Comparison of ENCODE assay signal across 18 cellular contexts in genomic region chr19:17124025-17124424, GRCh38. TPM values are rescaled to one million over a fixed set of nuclear protein-coding genes. Genes with fewer than 3 reads are reported as not detected.
DNase-seq lines count a peak whose midpoint lies in the region; ATAC-seq and TF ChIP-seq lines count a peak whose summit lies in the region.
"Had no signal": no experiment of that assay in that cellular context is flagged by ENCODE, and none has a peak within 500 bp of the region (broad histone marks: within the 10 kb centered on the region; RNA-seq: fewer than 3 reads in every experiment).

No MANE protein-coding gene starts in this region.

- ATAC-seq in activated T-cell treated with anti-CD3 and anti-CD28 coated beads, Interleukin-2, amount 50 U/mL, for 72 hours (replicated peaks in 1 of 2), result no peak
- ATAC-seq in activated B cell treated with CpG ODN at 0.5 μM for 24 hours (ENCODE audit: low read depth), result no peak
- ATAC-seq: body of pancreas, esophagus mucosa, upper lobe of right lung had no signal

- DNase-seq in activated T-cell treated with anti-CD3 and anti-CD28 coated beads, Interleukin-2, amount 50 U/mL, for 72 hours, result no peak
- no peak for DNase-seq in activated T-cell treated with anti-CD3 and anti-CD28 coated beads, Interleukin-2, amount 50 U/mL, for 48 hours
- DNase-seq in activated B cell treated with CpG ODN at 0.5 μM for 24 hours, result no peak
- DNase-seq in immature natural killer cell, result no peak
- DNase-seq in tibial artery, result no peak
- DNase-seq in H7, result no peak
- no peak for DNase-seq in SK-N-DZ (ENCODE audit: low spot score)
- DNase-seq in activated CD4-positive, CD25-positive, alpha-beta regulatory T cell treated with anti-CD3 and anti-CD28 coated beads, Interleukin-2, amount 50 U/mL, for 72 hours, result no peak
- DNase-seq: ACHN; activated CD4-positive, alpha-beta T cell treated with anti-CD3 and anti-CD28 coated beads for 1 hour; body of pancreas; Calu3; dermis blood vessel endothelial cell; GF-D8; NCI-H748 treated with DMSO at 0.1 percent for 48 hours; stimulated activated CD4-positive, alpha-beta T cell treated with anti-CD3 and anti-CD28 coated beads, Interleukin-2, amount 100 ng/mL, for 48 hours; upper lobe of right lung had no signal

- H3K4me1 Mint-ChIP-seq in activated T-cell treated with anti-CD3 and anti-CD28 coated beads, Interleukin-2, amount 50 U/mL, for 72 hours (ENCODE audit: low read depth), result peaks cover 65% of the 10 kb centered on the region
- H3K4me1 Mint-ChIP-seq in activated B cell treated with CpG ODN at 0.5 μM for 24 hours (peaks cover 55% of the 10 kb centered on the region), immature natural killer cell (peaks cover 71 to 72% of the 10 kb centered on the region in 2 donors)

- H3K9me3 ChIP-seq in tibial artery, result no peaks in the 10 kb centered on the region
- H3K9me3 ChIP-seq: body of pancreas, upper lobe of right lung had no signal

- H3K27me3 Mint-ChIP-seq in activated T-cell treated with anti-CD3 and anti-CD28 coated beads, Interleukin-2, amount 50 U/mL, for 72 hours (ENCODE audit: low read depth), result no peaks in the 10 kb centered on the region
- H3K27me3 Mint-ChIP-seq in activated B cell treated with CpG ODN at 0.5 μM for 24 hours (no peaks in the 10 kb centered on the region), immature natural killer cell (ENCODE audit: low read depth in 3 of 3) (peaks cover 7 to 18% (median 11%) of the 10 kb centered on the region in 3 donors)

- CTCF ChIA-PET in activated B cell treated with CpG ODN at 0.5 μM for 24 hours (lab: Charles Lee), result no interaction called here

- H3K36me3 Mint-ChIP-seq in activated T-cell treated with anti-CD3 and anti-CD28 coated beads, Interleukin-2, amount 50 U/mL, for 72 hours (ENCODE audit: insufficient read depth in 2 of 2), result peaks cover 0 to 3% of the 10 kb centered on the region in 2 donors
- H3K36me3 Mint-ChIP-seq in activated B cell treated with CpG ODN at 0.5 μM for 24 hours (ENCODE audit: low read depth) (peaks cover 39% of the 10 kb centered on the region), immature natural killer cell (peaks cover 0 to 7% (median 3%) of the 10 kb centered on the region in 3 donors)

- peaks cover 0 to 4% (median 2%) of the 10 kb centered on the region in 3 donors for H3K36me3 ChIP-seq in tibial artery
- peaks cover 2% of the 10 kb centered on the region; the same call in 1 of the 2 replicates for H3K36me3 ChIP-seq in H7 (replicated peaks; ENCODE audit: control insufficient read depth, insufficient read depth, low read length)

- no peaks in the 10 kb centered on the region for H3K9me3 Mint-ChIP-seq in activated T-cell treated with anti-CD3 and anti-CD28 coated beads, Interleukin-2, amount 50 U/mL, for 72 hours
- H3K9me3 Mint-ChIP-seq in activated B cell treated with CpG ODN at 0.5 μM for 24 hours (no peaks in the 10 kb centered on the region), immature natural killer cell (no peaks in the 10 kb centered on the region)

- POLR2A ChIA-PET in activated B cell treated with CpG ODN at 0.5 μM for 24 hours (lab: Charles Lee), result interaction anchor here (0.6 to 3.8 kb wide), 4 partner anchors 9 to 157 kb away, joined by 3 to 53 read pairs (median 5); partner anchors contain the start of genes HAUS8 and MYO9B

- no peak overlapping the region for H3K4me3 ChIP-seq in tibial artery
- no peak overlapping the region for H3K4me3 ChIP-seq in H7 (ENCODE audit: insufficient read depth, low read depth, low read length)
- H3K4me3 ChIP-seq: body of pancreas, upper lobe of right lung had no signal

- H3K27ac ChIP-seq in tibial artery, result peak overlapping the region; percentile 84 to 89

- H3K27ac Mint-ChIP-seq in activated T-cell treated with anti-CD3 and anti-CD28 coated beads, Interleukin-2, amount 50 U/mL, for 72 hours, result peak overlapping the region; percentile 92
- peak overlapping the region; percentile 98 for H3K27ac Mint-ChIP-seq in activated B cell treated with CpG ODN at 0.5 μM for 24 hours
- H3K27ac Mint-ChIP-seq in immature natural killer cell, result peak overlapping the region; percentile 99 to 100 (median 100)

- H3K4me3 Mint-ChIP-seq in activated T-cell treated with anti-CD3 and anti-CD28 coated beads, Interleukin-2, amount 50 U/mL, for 72 hours, result peak overlapping the region in 1 of 2 donors; percentile 19
- H3K4me3 Mint-ChIP-seq in activated B cell treated with CpG ODN at 0.5 μM for 24 hours (no peak overlapping the region), immature natural killer cell (peak overlapping the region; percentile 87 to 94 (median 89))

- H3K27me3 ChIP-seq in tibial artery (no peaks in the 10 kb centered on the region), H7 (ENCODE audit: control insufficient read depth, insufficient read depth, low read length) (no peaks in the 10 kb centered on the region)
- H3K27me3 ChIP-seq: body of pancreas, upper lobe of right lung had no signal

- intact Hi-C loops in activated B cell treated with CpG ODN at 0.5 μM for 24 hours (cut with micrococcal nuclease) (no loop called here), tibial artery (cut with DNase I; ENCODE audit: low total_unique reads) (no loop called here)

- no peak for TF ChIP-seq CTCF in activated B cell treated with CpG ODN at 0.5 μM for 24 hours (IDR thresholded peaks at IDR 0.05)
- no peak for TF ChIP-seq CTCF in tibial artery (IDR thresholded peaks at IDR 0.05)

- peaks cover 0 to 57% (median 32%) of the 10 kb centered on the region in 4 donors for H3K4me1 ChIP-seq in tibial artery
- H3K4me1 ChIP-seq: body of pancreas had no signal

RNA-seq across cellular contexts. Expression of gene MYO9B, which starts 48.4 kb away (rescaled TPM):
- total RNA-seq in activated T-cell treated with anti-CD3 and anti-CD28 coated beads, Interleukin-2, amount 50 U/mL, for 72 hours, result 100 to 1,000 TPM; 106 to 135 TPM
- total RNA-seq in activated B cell treated with CpG ODN at 0.5 μM for 24 hours, result 217 and 239 TPM in 2 replicates
- 10 to 100 TPM in 1 of 3 donors, 1 to 10 TPM in 2; 5.9 to 33.8 (median 6.0) TPM for polyA plus RNA-seq in immature natural killer cell
- 32.9 and 40.8 TPM in 2 replicates for total RNA-seq in H7 (2014; rRNA removed; shearing (Covaris generic))
- polyA plus RNA-seq in SK-N-DZ (2014; cell fraction: cytosol; rRNA removed), result 10.0 and 11.0 TPM in 2 replicates
- polyA plus RNA-seq in SK-N-DZ (2014; cell fraction: nucleus; rRNA removed), result 47.4 and 83.5 TPM in 2 replicates

RNA-seq across cellular contexts. Expression of gene HAUS8, which starts 48.8 kb away (rescaled TPM):
- 10 to 100 TPM; 37.3 to 45.6 TPM for total RNA-seq in activated T-cell treated with anti-CD3 and anti-CD28 coated beads, Interleukin-2, amount 50 U/mL, for 72 hours
- total RNA-seq in activated B cell treated with CpG ODN at 0.5 μM for 24 hours, result 15.8 and 17.8 TPM in 2 replicates
- 1 to 10 TPM; 1.0 to 9.8 (median 4.9) TPM for polyA plus RNA-seq in immature natural killer cell
- total RNA-seq in H7 (2014; rRNA removed; shearing (Covaris generic)), result 10.4 and 15.5 TPM in 2 replicates
- polyA plus RNA-seq in SK-N-DZ (2014; cell fraction: cytosol; rRNA removed), result 17.4 and 18.5 TPM in 2 replicates
- polyA plus RNA-seq in SK-N-DZ (2014; cell fraction: nucleus; rRNA removed), result 21.2 and 26.6 TPM in 2 replicates
